Comparison of ENCODE assay signal across 1 cellular context in the genomic region with DNA sequence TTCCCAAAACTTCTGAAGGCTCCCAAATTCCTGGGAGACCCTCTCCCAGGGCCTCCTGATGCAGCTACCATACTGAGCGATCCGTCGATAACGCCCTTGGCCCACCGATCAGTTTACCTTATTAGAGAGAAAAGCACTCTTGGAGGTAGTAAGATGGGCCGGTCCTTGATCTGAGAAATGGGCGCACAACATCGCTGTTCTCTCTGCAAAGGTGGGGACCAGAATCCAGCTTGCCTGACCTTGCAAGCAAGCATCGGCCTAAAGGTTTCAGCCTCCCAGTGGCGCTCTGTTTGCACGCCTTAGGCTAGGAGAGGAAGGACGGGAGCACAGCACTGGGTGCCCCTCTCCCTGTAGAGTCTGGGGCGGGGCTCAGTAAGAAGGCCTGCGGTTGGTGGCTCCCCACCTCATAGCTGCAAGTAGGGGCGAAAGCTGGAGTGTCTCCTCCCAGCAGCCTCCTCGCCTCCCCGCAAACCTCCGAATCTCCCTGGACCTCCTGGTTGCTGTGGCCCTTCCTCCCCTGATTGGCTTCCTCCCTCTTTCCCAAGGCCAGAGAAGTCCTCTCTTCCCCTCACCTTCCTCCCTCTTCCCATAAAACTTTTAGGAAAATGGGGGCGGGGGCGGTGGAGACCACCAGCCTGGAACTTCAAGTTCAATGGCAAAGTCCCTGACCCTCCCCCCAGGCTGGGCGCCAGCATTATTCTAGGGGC.
TF ChIP-seq lines count a peak whose summit lies in the region.

Gene PRAC1, minus strand, starts transcription at position 318 of the 707 bp plus-strand sequence. Its CDS starts 126 bp downstream, at position 192.

TF ChIP-seq in HepG2, 621 proteins besides CTCF, POLR2A, EP300 and RAD21:
- TF ChIP-seq FOXP1 (IDR thresholded peaks at IDR 0.05) = no peak
- TF ChIP-seq FOXP1 (CRISPR knock-in tag; IDR thresholded peaks at IDR 0.05) = no peak
- TF ChIP-seq ZNF317 (CRISPR knock-in tag; IDR thresholded peaks at IDR 0.05) = no peak
- TF ChIP-seq LBX2 (CRISPR knock-in tag; IDR thresholded peaks at IDR 0.05; ENCODE audit: borderline replicate concordance) = no peak
- TF ChIP-seq ZNF263 (CRISPR knock-in tag; IDR thresholded peaks at IDR 0.05) = peak; percentile 64; the same call in 1 of the 2 replicates
- TF ChIP-seq, protein P1, sequence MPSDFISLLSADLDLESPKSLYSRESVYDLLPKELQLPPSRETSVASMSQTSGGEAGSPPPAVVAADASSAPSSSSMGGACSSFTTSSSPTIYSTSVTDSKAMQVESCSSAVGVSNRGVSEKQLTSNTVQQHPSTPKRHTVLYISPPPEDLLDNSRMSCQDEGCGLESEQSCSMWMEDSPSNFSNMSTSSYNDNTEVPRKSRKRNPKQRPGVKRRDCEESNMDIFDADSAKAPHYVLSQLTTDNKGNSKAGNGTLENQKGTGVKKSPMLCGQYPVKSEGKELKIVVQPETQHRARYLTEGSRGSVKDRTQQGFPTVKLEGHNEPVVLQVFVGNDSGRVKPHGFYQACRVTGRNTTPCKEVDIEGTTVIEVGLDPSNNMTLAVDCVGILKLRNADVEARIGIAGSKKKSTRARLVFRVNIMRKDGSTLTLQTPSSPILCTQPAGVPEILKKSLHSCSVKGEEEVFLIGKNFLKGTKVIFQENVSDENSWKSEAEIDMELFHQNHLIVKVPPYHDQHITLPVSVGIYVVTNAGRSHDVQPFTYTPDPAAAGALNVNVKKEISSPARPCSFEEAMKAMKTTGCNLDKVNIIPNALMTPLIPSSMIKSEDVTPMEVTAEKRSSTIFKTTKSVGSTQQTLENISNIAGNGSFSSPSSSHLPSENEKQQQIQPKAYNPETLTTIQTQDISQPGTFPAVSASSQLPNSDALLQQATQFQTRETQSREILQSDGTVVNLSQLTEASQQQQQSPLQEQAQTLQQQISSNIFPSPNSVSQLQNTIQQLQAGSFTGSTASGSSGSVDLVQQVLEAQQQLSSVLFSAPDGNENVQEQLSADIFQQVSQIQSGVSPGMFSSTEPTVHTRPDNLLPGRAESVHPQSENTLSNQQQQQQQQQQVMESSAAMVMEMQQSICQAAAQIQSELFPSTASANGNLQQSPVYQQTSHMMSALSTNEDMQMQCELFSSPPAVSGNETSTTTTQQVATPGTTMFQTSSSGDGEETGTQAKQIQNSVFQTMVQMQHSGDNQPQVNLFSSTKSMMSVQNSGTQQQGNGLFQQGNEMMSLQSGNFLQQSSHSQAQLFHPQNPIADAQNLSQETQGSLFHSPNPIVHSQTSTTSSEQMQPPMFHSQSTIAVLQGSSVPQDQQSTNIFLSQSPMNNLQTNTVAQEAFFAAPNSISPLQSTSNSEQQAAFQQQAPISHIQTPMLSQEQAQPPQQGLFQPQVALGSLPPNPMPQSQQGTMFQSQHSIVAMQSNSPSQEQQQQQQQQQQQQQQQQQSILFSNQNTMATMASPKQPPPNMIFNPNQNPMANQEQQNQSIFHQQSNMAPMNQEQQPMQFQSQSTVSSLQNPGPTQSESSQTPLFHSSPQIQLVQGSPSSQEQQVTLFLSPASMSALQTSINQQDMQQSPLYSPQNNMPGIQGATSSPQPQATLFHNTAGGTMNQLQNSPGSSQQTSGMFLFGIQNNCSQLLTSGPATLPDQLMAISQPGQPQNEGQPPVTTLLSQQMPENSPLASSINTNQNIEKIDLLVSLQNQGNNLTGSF (CRISPR knock-in tag; IDR thresholded peaks at IDR 0.05) = no peak
- TF ChIP-seq RFX5 (IDR thresholded peaks at IDR 0.05; ENCODE audit: low read depth, low read length) = no peak
- no peak for TF ChIP-seq MEIS2 (CRISPR knock-in tag; IDR thresholded peaks at IDR 0.05)
